ENCODE assay signal across 16 cellular contexts in the genomic region with DNA sequence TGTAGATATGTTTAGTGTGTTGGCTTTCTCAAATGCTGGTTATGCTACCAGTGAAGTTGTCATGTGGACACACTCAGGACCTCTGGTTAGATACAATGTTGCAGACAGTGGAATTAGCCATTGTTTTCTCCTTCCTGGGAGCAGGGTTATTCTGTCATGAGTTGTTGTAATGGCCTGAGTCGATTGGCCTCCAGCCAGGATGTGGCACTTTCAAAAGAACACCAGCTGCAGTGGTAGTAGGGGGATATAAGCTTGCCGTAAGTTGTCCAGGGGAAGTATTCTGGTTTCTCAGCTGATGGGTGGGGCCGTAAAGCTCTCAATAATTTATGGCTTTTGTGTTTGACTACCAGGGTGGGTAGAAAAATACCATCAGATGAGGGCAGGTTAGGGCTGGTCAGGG.
DNase-seq lines count a peak whose midpoint lies in the region; ATAC-seq lines count a peak whose summit lies in the region.
"Had no signal": no experiment of that assay in that cellular context is flagged by ENCODE, and none has a peak within 500 bp of the region (broad histone marks: within the 10 kb centered on the region; RNA-seq: fewer than 3 reads in every experiment).

No MANE protein-coding gene starts in this region.

- no peak for ATAC-seq in naive thymus-derived CD8-positive, alpha-beta T cell
- ATAC-seq in GM21576 (IDR thresholded peaks at IDR 0.05; ENCODE audit: unreplicated experiment), result no peak
- ATAC-seq: GM23338 had no signal

- peak; percentile 12 for DNase-seq in NCI-H1105 treated with DMSO at 0.1 percent for 48 hours (lab: John Stamatoyannopoulos, UW)
- no peak for DNase-seq in NCI-H1105 (lab: John Stamatoyannopoulos, UW)
- DNase-seq in NCI-H82 (lab: John Stamatoyannopoulos, UW), result peak; percentile 0
- DNase-seq in NCI-H82 treated with DMSO at 0.1 percent for 48 hours (lab: John Stamatoyannopoulos, UW; ENCODE audit: unreplicated experiment), result no peak
- DNase-seq in SHP77 treated with DMSO at 0.1 percent for 48 hours (lab: John Stamatoyannopoulos, UW), result peak; percentile 24
- no peak for DNase-seq in naive thymus-derived CD8-positive, alpha-beta T cell
- DNase-seq: 8988T; AML-193; Calu3; CD4-positive, CD25-positive, alpha-beta regulatory T cell; DMS 273 treated with DMSO at 0.1 percent for 48 hours; DMS79 treated with DMSO at 0.1 percent for 48 hours; EL; H7 had no signal

- POLR2A ChIA-PET in naive thymus-derived CD8-positive, alpha-beta T cell (lab: Charles Lee), result no interaction called here

- no peak overlapping the region for H3K4me3 Mint-ChIP-seq in naive thymus-derived CD8-positive, alpha-beta T cell
- H3K4me3 Mint-ChIP-seq: CD4-positive, CD25-positive, alpha-beta regulatory T cell; GM23338 had no signal

- H3K27me3 Mint-ChIP-seq in naive thymus-derived CD8-positive, alpha-beta T cell, result no peaks in the 10 kb centered on the region
- H3K27me3 Mint-ChIP-seq: CD4-positive, CD25-positive, alpha-beta regulatory T cell had no signal

- no peaks in the 10 kb centered on the region for H3K4me1 Mint-ChIP-seq in naive thymus-derived CD8-positive, alpha-beta T cell
- H3K4me1 Mint-ChIP-seq: CD4-positive, CD25-positive, alpha-beta regulatory T cell; GM23338 had no signal

- peaks cover 0 to 5% (median 0%) of the 10 kb centered on the region in 3 donors for H3K36me3 Mint-ChIP-seq in naive thymus-derived CD8-positive, alpha-beta T cell
- H3K36me3 Mint-ChIP-seq: CD4-positive, CD25-positive, alpha-beta regulatory T cell had no signal

- peaks cover 0 to 31% (median 10%) of the 10 kb centered on the region in 9 donors for H3K9me3 Mint-ChIP-seq in naive thymus-derived CD8-positive, alpha-beta T cell

- H3K27ac Mint-ChIP-seq in naive thymus-derived CD8-positive, alpha-beta T cell, result no peak overlapping the region
- H3K27ac Mint-ChIP-seq: GM23338 had no signal

Comparison
In these comparisons a context has a peak if more than half of its experiments do, and no peak if none do; other contexts are left out.
1. DNase-seq: peak in NCI-H1105 treated with DMSO at 0.1 percent for 48 hours (single experiment), NCI-H82 (single experiment) and SHP77 treated with DMSO at 0.1 percent for 48 hours (single experiment); none in NCI-H1105 (single experiment), NCI-H82 treated with DMSO at 0.1 percent for 48 hours (single experiment) and naive thymus-derived CD8-positive, alpha-beta T cell (0 of 10).